Comparison of ENCODE assay signal across 27 cellular contexts in the genomic region with DNA sequence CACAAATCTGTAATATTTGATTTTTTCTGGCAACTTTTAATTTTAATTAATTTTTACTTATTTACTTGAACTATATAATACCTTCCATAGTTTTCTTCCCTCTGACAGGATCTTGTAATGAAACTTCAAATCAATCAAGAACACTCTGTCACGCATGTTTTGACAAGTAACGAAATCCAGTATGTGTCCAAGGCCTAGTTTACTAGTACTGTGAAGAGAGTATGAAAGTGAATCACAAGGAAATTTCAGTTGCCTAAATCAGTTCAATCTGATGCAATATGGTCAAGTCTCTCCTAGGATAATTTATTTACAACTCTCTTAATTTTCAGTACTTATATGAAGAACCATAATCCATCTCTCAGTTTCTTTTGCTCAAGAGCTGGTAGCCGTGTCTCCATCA.
"Had no signal": no experiment of that assay in that cellular context is flagged by ENCODE, and none has a peak within 500 bp of the region (broad histone marks: within the 10 kb centered on the region; RNA-seq: fewer than 3 reads in every experiment).

No MANE protein-coding gene starts in this region.

- H3K36me3 ChIP-seq: brain microvascular endothelial cell, esophagus muscularis mucosa had no signal

- H3K36me3 Mint-ChIP-seq: activated naive CD4-positive, alpha-beta T cell treated with anti-CD3 and anti-CD28 coated beads, Interleukin-2, amount 10 ng/mL, durations not matched to agents 7 days and 5 days; activated naive CD4-positive, alpha-beta T cell treated with anti-CD3 and anti-CD28 coated beads, Interleukin-2, amount 50 U/mL, for 72 hours; activated naive CD8-positive, alpha-beta T cell treated with anti-CD3 and anti-CD28 coated beads, Interleukin-2, amount 10 ng/mL, durations not matched to agents 7 days and 5 days; WTC11 had no signal

- H3K27ac ChIP-seq: brain microvascular endothelial cell, esophagus muscularis mucosa, VCaP had no signal

- H3K27ac Mint-ChIP-seq: activated CD4-positive, alpha-beta memory T cell treated with anti-CD3 and anti-CD28 coated beads, Interleukin-2, amount 10 ng/mL, durations not matched to agents 7 days and 5 days; activated CD4-positive, alpha-beta T cell treated with anti-CD3 and anti-CD28 coated beads, Interleukin-2, amount 10 ng/mL, durations not matched to agents 7 days and 5 days; activated naive CD4-positive, alpha-beta T cell treated with anti-CD3 and anti-CD28 coated beads, Interleukin-2, amount 10 ng/mL, durations not matched to agents 7 days and 5 days; activated naive CD4-positive, alpha-beta T cell treated with anti-CD3 and anti-CD28 coated beads, Interleukin-2, amount 50 U/mL, for 72 hours; activated naive CD8-positive, alpha-beta T cell treated with anti-CD3 and anti-CD28 coated beads, Interleukin-2, amount 10 ng/mL, durations not matched to agents 7 days and 5 days; activated T-cell treated with anti-CD3 and anti-CD28 coated beads, Interleukin-2, amount 50 U/mL, for 24 hours; activated T-cell treated with anti-CD3 and anti-CD28 coated beads, Interleukin-2, amount 50 U/mL, for 72 hours; WTC11 had no signal

- H3K4me3 Mint-ChIP-seq: activated CD4-positive, alpha-beta memory T cell treated with anti-CD3 and anti-CD28 coated beads, Interleukin-2, amount 10 ng/mL, durations not matched to agents 7 days and 5 days; activated CD4-positive, alpha-beta T cell treated with anti-CD3 and anti-CD28 coated beads, Interleukin-2, amount 10 ng/mL, durations not matched to agents 7 days and 5 days; activated naive CD4-positive, alpha-beta T cell treated with anti-CD3 and anti-CD28 coated beads, Interleukin-2, amount 10 ng/mL, durations not matched to agents 7 days and 5 days; activated naive CD8-positive, alpha-beta T cell treated with anti-CD3 and anti-CD28 coated beads, Interleukin-2, amount 10 ng/mL, durations not matched to agents 7 days and 5 days; activated T-cell treated with anti-CD3 and anti-CD28 coated beads, Interleukin-2, amount 50 U/mL, for 24 hours; activated T-cell treated with anti-CD3 and anti-CD28 coated beads, Interleukin-2, amount 50 U/mL, for 72 hours; WTC11 had no signal

- H3K4me1 Mint-ChIP-seq: activated CD4-positive, alpha-beta memory T cell treated with anti-CD3 and anti-CD28 coated beads, Interleukin-2, amount 10 ng/mL, durations not matched to agents 7 days and 5 days; activated CD4-positive, alpha-beta T cell treated with anti-CD3 and anti-CD28 coated beads, Interleukin-2, amount 10 ng/mL, durations not matched to agents 7 days and 5 days; activated naive CD4-positive, alpha-beta T cell treated with anti-CD3 and anti-CD28 coated beads, Interleukin-2, amount 10 ng/mL, durations not matched to agents 7 days and 5 days; activated naive CD8-positive, alpha-beta T cell treated with anti-CD3 and anti-CD28 coated beads, Interleukin-2, amount 10 ng/mL, durations not matched to agents 7 days and 5 days had no signal

- H3K27me3 ChIP-seq: brain microvascular endothelial cell, esophagus muscularis mucosa had no signal

- H3K9me3 Mint-ChIP-seq: activated CD4-positive, alpha-beta memory T cell treated with anti-CD3 and anti-CD28 coated beads, Interleukin-2, amount 10 ng/mL, durations not matched to agents 7 days and 5 days; activated CD4-positive, alpha-beta T cell treated with anti-CD3 and anti-CD28 coated beads, Interleukin-2, amount 10 ng/mL, durations not matched to agents 7 days and 5 days; activated naive CD4-positive, alpha-beta T cell treated with anti-CD3 and anti-CD28 coated beads, Interleukin-2, amount 10 ng/mL, durations not matched to agents 7 days and 5 days; activated naive CD8-positive, alpha-beta T cell treated with anti-CD3 and anti-CD28 coated beads, Interleukin-2, amount 10 ng/mL, durations not matched to agents 7 days and 5 days; activated T-cell treated with anti-CD3 and anti-CD28 coated beads, Interleukin-2, amount 50 U/mL, for 24 hours; activated T-cell treated with anti-CD3 and anti-CD28 coated beads, Interleukin-2, amount 50 U/mL, for 72 hours; WTC11 had no signal

- H3K27me3 Mint-ChIP-seq: activated CD4-positive, alpha-beta memory T cell treated with anti-CD3 and anti-CD28 coated beads, Interleukin-2, amount 10 ng/mL, durations not matched to agents 7 days and 5 days; activated CD4-positive, alpha-beta T cell treated with anti-CD3 and anti-CD28 coated beads, Interleukin-2, amount 10 ng/mL, durations not matched to agents 7 days and 5 days; activated naive CD4-positive, alpha-beta T cell treated with anti-CD3 and anti-CD28 coated beads, Interleukin-2, amount 10 ng/mL, durations not matched to agents 7 days and 5 days; activated naive CD8-positive, alpha-beta T cell treated with anti-CD3 and anti-CD28 coated beads, Interleukin-2, amount 10 ng/mL, durations not matched to agents 7 days and 5 days; activated T-cell treated with anti-CD3 and anti-CD28 coated beads, Interleukin-2, amount 50 U/mL, for 24 hours had no signal

- H3K9me3 ChIP-seq: esophagus muscularis mucosa had no signal

- H3K4me3 ChIP-seq: esophagus muscularis mucosa had no signal

- DNase-seq: activated CD4-positive, alpha-beta memory T cell treated with anti-CD3 and anti-CD28 coated beads, Interleukin-2, amount 10 ng/mL, durations not matched to agents 7 days and 5 days; activated CD4-positive, alpha-beta T cell treated with anti-CD3 and anti-CD28 coated beads for 1 hour; activated CD4-positive, alpha-beta T cell treated with anti-CD3 and anti-CD28 coated beads for 4 hours; activated CD4-positive, alpha-beta T cell treated with anti-CD3 and anti-CD28 coated beads, Interleukin-2, amount 10 ng/mL, durations not matched to agents 7 days and 5 days; activated CD4-positive, alpha-beta T cell treated with anti-CD3 and anti-CD28 coated beads, Interleukin-2, amount 50 U/mL, for 4 hours; activated CD8-positive, alpha-beta memory T cell treated with anti-CD3 and anti-CD28 coated beads, Interleukin-2, amount 50 U/mL, for 48 hours; activated gamma-delta T cell; activated naive CD4-positive, alpha-beta T cell; activated naive CD4-positive, alpha-beta T cell treated with anti-CD3 and anti-CD28 coated beads, Interleukin-2, amount 10 ng/mL, durations not matched to agents 7 days and 5 days; activated naive CD8-positive, alpha-beta T cell treated with anti-CD3 and anti-CD28 coated beads, Interleukin-2, amount 10 ng/mL, durations not matched to agents 7 days and 5 days; activated T-cell treated with anti-CD3 and anti-CD28 coated beads for 4 hours; activated T-cell treated with anti-CD3 and anti-CD28 coated beads, Interleukin-2, amount 50 U/mL, for 24 hours; activated T-cell treated with anti-CD3 and anti-CD28 coated beads, Interleukin-2, amount 50 U/mL, for 72 hours; amniotic stem cell; anterior cingulate cortex; brain microvascular endothelial cell; caudate nucleus; cortex of kidney; dermis blood vessel endothelial cell; effector CD4-positive, alpha-beta T cell; erythroblast; head of caudate nucleus; T-helper 2 cell had no signal
